ENCODE assay signal across 1 cellular context in genomic region chr2:19861771-19862170, GRCh38.
TF ChIP-seq lines count a peak whose summit lies in the region.

No MANE protein-coding gene starts in this region.

TF ChIP-seq in SK-N-SH, 30 proteins besides CTCF, POLR2A, EP300 and RAD21:
- TF ChIP-seq TAF1 (IDR thresholded peaks at IDR 0.05; ENCODE audit: borderline replicate concordance, low read depth, low read length), result no peak
- TF ChIP-seq POLR2AphosphoS5 (IDR thresholded peaks at IDR 0.05; ENCODE audit: low read depth, low read length), result no peak
- TF ChIP-seq, protein P1, sequence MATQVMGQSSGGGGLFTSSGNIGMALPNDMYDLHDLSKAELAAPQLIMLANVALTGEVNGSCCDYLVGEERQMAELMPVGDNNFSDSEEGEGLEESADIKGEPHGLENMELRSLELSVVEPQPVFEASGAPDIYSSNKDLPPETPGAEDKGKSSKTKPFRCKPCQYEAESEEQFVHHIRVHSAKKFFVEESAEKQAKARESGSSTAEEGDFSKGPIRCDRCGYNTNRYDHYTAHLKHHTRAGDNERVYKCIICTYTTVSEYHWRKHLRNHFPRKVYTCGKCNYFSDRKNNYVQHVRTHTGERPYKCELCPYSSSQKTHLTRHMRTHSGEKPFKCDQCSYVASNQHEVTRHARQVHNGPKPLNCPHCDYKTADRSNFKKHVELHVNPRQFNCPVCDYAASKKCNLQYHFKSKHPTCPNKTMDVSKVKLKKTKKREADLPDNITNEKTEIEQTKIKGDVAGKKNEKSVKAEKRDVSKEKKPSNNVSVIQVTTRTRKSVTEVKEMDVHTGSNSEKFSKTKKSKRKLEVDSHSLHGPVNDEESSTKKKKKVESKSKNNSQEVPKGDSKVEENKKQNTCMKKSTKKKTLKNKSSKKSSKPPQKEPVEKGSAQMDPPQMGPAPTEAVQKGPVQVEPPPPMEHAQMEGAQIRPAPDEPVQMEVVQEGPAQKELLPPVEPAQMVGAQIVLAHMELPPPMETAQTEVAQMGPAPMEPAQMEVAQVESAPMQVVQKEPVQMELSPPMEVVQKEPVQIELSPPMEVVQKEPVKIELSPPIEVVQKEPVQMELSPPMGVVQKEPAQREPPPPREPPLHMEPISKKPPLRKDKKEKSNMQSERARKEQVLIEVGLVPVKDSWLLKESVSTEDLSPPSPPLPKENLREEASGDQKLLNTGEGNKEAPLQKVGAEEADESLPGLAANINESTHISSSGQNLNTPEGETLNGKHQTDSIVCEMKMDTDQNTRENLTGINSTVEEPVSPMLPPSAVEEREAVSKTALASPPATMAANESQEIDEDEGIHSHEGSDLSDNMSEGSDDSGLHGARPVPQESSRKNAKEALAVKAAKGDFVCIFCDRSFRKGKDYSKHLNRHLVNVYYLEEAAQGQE (IDR thresholded peaks at IDR 0.05; ENCODE audit: low read depth, low read length), result no peak
- no peak for TF ChIP-seq SMC3 (IDR thresholded peaks at IDR 0.05; ENCODE audit: low read depth, low read length)
- TF ChIP-seq, protein P2, sequence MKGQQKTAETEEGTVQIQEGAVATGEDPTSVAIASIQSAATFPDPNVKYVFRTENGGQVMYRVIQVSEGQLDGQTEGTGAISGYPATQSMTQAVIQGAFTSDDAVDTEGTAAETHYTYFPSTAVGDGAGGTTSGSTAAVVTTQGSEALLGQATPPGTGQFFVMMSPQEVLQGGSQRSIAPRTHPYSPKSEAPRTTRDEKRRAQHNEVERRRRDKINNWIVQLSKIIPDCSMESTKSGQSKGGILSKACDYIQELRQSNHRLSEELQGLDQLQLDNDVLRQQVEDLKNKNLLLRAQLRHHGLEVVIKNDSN (IDR thresholded peaks at IDR 0.05; ENCODE audit: borderline replicate concordance, low read depth), result no peak
- TF ChIP-seq GABPA (IDR thresholded peaks at IDR 0.05; ENCODE audit: low read depth), result no peak
- TF ChIP-seq RFX5 (IDR thresholded peaks at IDR 0.05; ENCODE audit: low read length), result no peak
